ENCODE assay signal across 14 cellular contexts in the genomic region with DNA sequence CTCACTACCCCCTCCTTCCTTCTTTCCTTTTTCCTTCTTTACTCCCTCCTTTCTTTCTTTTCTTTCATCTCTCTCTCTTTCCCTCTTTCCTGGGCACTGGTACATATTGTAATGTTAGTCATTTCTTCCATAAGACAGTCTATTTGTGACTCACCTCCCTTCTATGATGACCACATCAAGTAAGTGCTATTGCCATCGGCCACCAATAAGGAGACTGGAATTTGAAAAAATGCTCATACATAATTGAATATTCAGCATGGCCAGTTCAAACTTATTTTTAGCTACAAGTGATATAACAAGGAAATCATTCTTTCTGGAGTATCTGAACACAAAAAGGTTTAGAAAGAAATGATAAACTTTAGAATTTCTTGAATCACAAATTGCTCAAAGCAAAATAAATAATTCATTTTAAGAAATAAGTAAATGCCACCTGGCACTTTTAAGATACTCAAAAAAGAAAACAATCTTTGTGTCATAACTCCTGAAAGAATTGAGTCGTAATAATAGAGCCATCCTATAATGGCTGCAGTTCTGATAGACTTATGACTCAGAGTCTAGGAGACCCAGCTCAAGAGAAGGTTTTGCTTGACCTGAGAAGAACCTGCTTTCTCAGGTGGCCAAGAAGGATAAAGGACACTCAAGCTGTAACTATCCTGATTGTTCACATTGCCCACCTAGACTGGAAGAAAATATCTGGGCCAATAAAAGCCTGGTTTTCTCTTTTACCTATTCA. TPM values are rescaled to one million over a fixed set of nuclear protein-coding genes. Genes with fewer than 3 reads are reported as not detected.
A peak's percentile ranks its signal among the peaks of the same experiment; 100 is the strongest.
DNase-seq lines count a peak whose midpoint lies in the region; ATAC-seq, FAIRE-seq and TF ChIP-seq lines count a peak whose summit lies in the region.
"Had no signal": no experiment of that assay in that cellular context is flagged by ENCODE, and none has a peak within 500 bp of the region (broad histone marks: within the 10 kb centered on the region; RNA-seq: fewer than 3 reads in every experiment).

No MANE protein-coding gene starts in this region.

- H3K27ac ChIP-seq in epithelial cell of prostate (peak overlapping the region; percentile 54), coronary artery (no peak overlapping the region)

- peak; percentile 97 for DNase-seq in ELR (ENCODE audit: low read depth)
- DNase-seq in RCC 7860 (ENCODE audit: low spot score), result peak; percentile 90
- DNase-seq in epithelial cell of prostate (ENCODE audit: low read depth, low spot score), result peak; percentile 57
- no peak for DNase-seq in osteocyte (ENCODE audit: extremely low spot score, unreplicated experiment)
- no peak for DNase-seq in coronary artery (ENCODE audit: low spot score)
- no peak for DNase-seq in naive thymus-derived CD8-positive, alpha-beta T cell
- DNase-seq in NOMO-1 treated with dmso at 0.1 percent for 144 hours (lab: John Stamatoyannopoulos, UW; ENCODE audit: unreplicated experiment), result no peak
- no peak for DNase-seq in GF-D8 (lab: John Stamatoyannopoulos, UW)
- DNase-seq: activated CD4-positive, alpha-beta T cell treated with anti-CD3 and anti-CD28 coated beads, Interleukin-2, amount 10 ng/mL, durations not matched to agents 24 days and 14 days; NK-92 treated with Interleukin-12 subunit alpha and Interleukin-12 subunit beta, amount 100 ng/mL, for 24 hours; right cardiac atrium had no signal

- TF ChIP-seq CTCF in osteocyte (IDR thresholded peaks at IDR 0.05) (no peak), coronary artery (IDR thresholded peaks at IDR 0.05) (no peak)

- ATAC-seq in naive thymus-derived CD8-positive, alpha-beta T cell, result no peak
- ATAC-seq: esophagus mucosa, right cardiac atrium had no signal

- H3K36me3 Mint-ChIP-seq in osteocyte (ENCODE audit: unreplicated experiment), result peaks cover 5% of the 10 kb centered on the region
- H3K36me3 Mint-ChIP-seq in naive thymus-derived CD8-positive, alpha-beta T cell, result no peaks in the 10 kb centered on the region

- no peaks in the 10 kb centered on the region for H3K27me3 Mint-ChIP-seq in osteocyte (ENCODE audit: unreplicated experiment)
- H3K27me3 Mint-ChIP-seq in naive thymus-derived CD8-positive, alpha-beta T cell, result peaks cover 2 to 10% (median 9%) of the 10 kb centered on the region in 5 donors

- POLR2A ChIA-PET in naive thymus-derived CD8-positive, alpha-beta T cell (lab: Charles Lee), result no interaction called here

- peaks cover 11% of the 10 kb centered on the region for H3K9me3 Mint-ChIP-seq in osteocyte (ENCODE audit: unreplicated experiment)
- peaks cover 0 to 10% (median 0%) of the 10 kb centered on the region in 9 donors for H3K9me3 Mint-ChIP-seq in naive thymus-derived CD8-positive, alpha-beta T cell
- H3K9me3 Mint-ChIP-seq: activated CD4-positive, alpha-beta T cell treated with anti-CD3 and anti-CD28 coated beads, Interleukin-2, amount 10 ng/mL, durations not matched to agents 24 days and 14 days had no signal

- no peak overlapping the region for H3K4me3 Mint-ChIP-seq in osteocyte (ENCODE audit: unreplicated experiment)
- H3K4me3 Mint-ChIP-seq in naive thymus-derived CD8-positive, alpha-beta T cell, result no peak overlapping the region
- H3K4me3 Mint-ChIP-seq: activated CD4-positive, alpha-beta T cell treated with anti-CD3 and anti-CD28 coated beads, Interleukin-2, amount 10 ng/mL, durations not matched to agents 24 days and 14 days had no signal

- no peak overlapping the region for H3K4me3 ChIP-seq in coronary artery

- FAIRE-seq in RCC 7860 (lab: Jason Lieb, UNC), result peak; percentile 90
- FAIRE-seq: islet of Langerhans had no signal

- H3K27ac Mint-ChIP-seq in osteocyte (ENCODE audit: unreplicated experiment), result peak overlapping the region; percentile 48
- no peak overlapping the region for H3K27ac Mint-ChIP-seq in naive thymus-derived CD8-positive, alpha-beta T cell
- H3K27ac Mint-ChIP-seq: activated CD4-positive, alpha-beta T cell treated with anti-CD3 and anti-CD28 coated beads, Interleukin-2, amount 10 ng/mL, durations not matched to agents 24 days and 14 days had no signal

- H3K4me1 Mint-ChIP-seq in osteocyte (ENCODE audit: unreplicated experiment), result peaks cover 30% of the 10 kb centered on the region
- no peaks in the 10 kb centered on the region for H3K4me1 Mint-ChIP-seq in naive thymus-derived CD8-positive, alpha-beta T cell
- H3K4me1 Mint-ChIP-seq: activated CD4-positive, alpha-beta T cell treated with anti-CD3 and anti-CD28 coated beads, Interleukin-2, amount 10 ng/mL, durations not matched to agents 24 days and 14 days had no signal

RNA-seq across cellular contexts. Expression of gene CCBE1, which starts 51.6 kb away (rescaled TPM):
- total RNA-seq in osteocyte, result 22.8 and 30.9 TPM in 2 replicates
- total RNA-seq in naive thymus-derived CD8-positive, alpha-beta T cell, result not detected
- under 1 TPM in 1 of 3 donors, not detected in 2; 0.36 TPM for polyA plus RNA-seq in naive thymus-derived CD8-positive, alpha-beta T cell
- total RNA-seq: activated CD4-positive, alpha-beta T cell treated with anti-CD3 and anti-CD28 coated beads, Interleukin-2, amount 10 ng/mL, durations not matched to agents 24 days and 14 days; T-helper 1 cell treated with Interleukin-12 subunit alpha and Interleukin-12 subunit beta and Interleukin-4 antibody, amounts not matched to agents 30 ng/mL and 1 ng/mL, for 36 hours had no signal

Comparison
In these comparisons a context has a peak if more than half of its experiments do, and no peak if none do; other contexts are left out.
1. DNase-seq: peak in ELR (single experiment), RCC 7860 (single experiment) and epithelial cell of prostate (single experiment); none in osteocyte (single experiment), coronary artery (single experiment), naive thymus-derived CD8-positive, alpha-beta T cell (0 of 10), NOMO-1 treated with dmso at 0.1 percent for 144 hours (single experiment) and GF-D8 (single experiment).
2. RNA of gene CCBE1, which starts 51.6 kb away (total RNA-seq): 22.8 to 30.9 TPM in osteocyte; not detected in naive thymus-derived CD8-positive, alpha-beta T cell; every median in the first group is over 10 times any median in the second.